In genomic region chr17:33927732-33928133, GRCh38 we compare ENCODE assay signal across 12 cellular contexts.
DNase-seq lines count a peak whose midpoint lies in the region; ATAC-seq and TF ChIP-seq lines count a peak whose summit lies in the region.
"Had no signal": no experiment of that assay in that cellular context is flagged by ENCODE, and none has a peak within 500 bp of the region (broad histone marks: within the 10 kb centered on the region; RNA-seq: fewer than 3 reads in every experiment).

No MANE protein-coding gene starts in this region.

- H3K36me3 ChIP-seq in prostate gland, result no peaks in the 10 kb centered on the region

- peak; percentile 62 for TF ChIP-seq CTCF in GM12873 (IDR thresholded peaks at IDR 0.05; ENCODE audit: insufficient read depth, low read depth, low read length, missing control alignments)
- peak; percentile 16 for TF ChIP-seq CTCF in epithelial cell of proximal tubule (conservative IDR thresholded peaks at IDR 0.05; ENCODE audit: low read depth, low read length)
- peak in 1 of 4 experiments; percentile 17 for TF ChIP-seq CTCF in prostate gland (IDR thresholded peaks at IDR 0.05)

- intact Hi-C loops in prostate gland (cut with DNase I), result no loop called here

- no peaks in the 10 kb centered on the region for H3K4me1 ChIP-seq in prostate gland (replicated peaks)
- H3K4me1 ChIP-seq: psoas muscle had no signal

- WGBS in prostate gland, result 60% methylated on average over 3 of the region's 3 CpGs

- H3K27me3 ChIP-seq in prostate gland (replicated peaks; ENCODE audit: insufficient read depth), result no peaks in the 10 kb centered on the region

- no peak for ATAC-seq in HG02938 (IDR thresholded peaks at IDR 0.05; ENCODE audit: unreplicated experiment)
- ATAC-seq: psoas muscle had no signal

- no peaks in the 10 kb centered on the region for H3K9me3 ChIP-seq in prostate gland
- H3K9me3 ChIP-seq: psoas muscle had no signal

- DNase-seq in AG08395 (ENCODE audit: low spot score) (peak; percentile 46), NCI-H526 (lab: John Stamatoyannopoulos, UW) (peak; percentile 84 to 89), epithelial cell of proximal tubule (ENCODE audit: low read depth) (no peak), anterior cingulate cortex (lab: John Stamatoyannopoulos, UW) (no peak), SKM-1 (lab: John Stamatoyannopoulos, UW; ENCODE audit: unreplicated experiment) (no peak), prostate gland (ENCODE audit: low spot score) (no peak)
- DNase-seq: dermis blood vessel endothelial cell, islet precursor cell, NCI-H187 treated with DMSO at 0.1 percent for 48 hours, psoas muscle had no signal

- H3K27ac ChIP-seq in prostate gland, result no peak overlapping the region
- H3K27ac ChIP-seq: psoas muscle had no signal

- H3K4me3 ChIP-seq in epithelial cell of proximal tubule (ENCODE audit: low read depth, low read length) (no peak overlapping the region), prostate gland (no peak overlapping the region)
- H3K4me3 ChIP-seq: psoas muscle had no signal

- TF ChIP-seq POLR2A in prostate gland (IDR thresholded peaks at IDR 0.05), result no peak

Comparison
In these comparisons a context has a peak if more than half of its experiments do, and no peak if none do; other contexts are left out.
1. DNase-seq: peak in AG08395 (single experiment) and NCI-H526 (2 of 2); none in epithelial cell of proximal tubule (single experiment), anterior cingulate cortex (0 of 58), SKM-1 (single experiment) and prostate gland (single experiment).